Comparison of ENCODE assay signal across 1 cellular context in the genomic region with DNA sequence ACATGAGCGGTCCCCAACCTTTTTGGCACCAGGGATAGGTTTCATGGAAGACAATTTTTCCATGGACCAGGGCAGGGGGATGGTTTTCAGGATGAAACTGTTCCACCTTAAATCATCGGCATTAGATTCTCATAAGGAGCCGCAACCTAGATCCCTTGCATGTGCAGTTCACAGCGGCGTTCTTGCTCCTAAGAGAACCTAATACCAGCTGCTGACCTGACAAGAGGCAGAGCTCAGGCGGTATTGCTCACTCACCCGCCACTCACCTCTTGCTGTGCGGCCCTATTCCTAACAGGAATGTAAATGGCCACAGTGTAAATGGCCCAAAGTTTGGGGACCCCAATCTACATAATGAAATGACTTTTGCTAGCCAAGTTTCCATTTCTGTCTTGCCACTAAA.
TF ChIP-seq lines count a peak whose summit lies in the region.

No MANE protein-coding gene starts in this region.

TF ChIP-seq in HepG2, 621 proteins besides CTCF, POLR2A, EP300 and RAD21:
- TF ChIP-seq ZBTB33 (CRISPR knock-in tag; IDR thresholded peaks at IDR 0.05) (peak; percentile 93), MYNN (CRISPR knock-in tag; IDR thresholded peaks at IDR 0.05; ENCODE audit: low read depth) (no peak), ZBTB38 (CRISPR knock-in tag; IDR thresholded peaks at IDR 0.05) (peak; percentile 82)
